Comparison of ENCODE assay signal across 25 cellular contexts in the genomic region with DNA sequence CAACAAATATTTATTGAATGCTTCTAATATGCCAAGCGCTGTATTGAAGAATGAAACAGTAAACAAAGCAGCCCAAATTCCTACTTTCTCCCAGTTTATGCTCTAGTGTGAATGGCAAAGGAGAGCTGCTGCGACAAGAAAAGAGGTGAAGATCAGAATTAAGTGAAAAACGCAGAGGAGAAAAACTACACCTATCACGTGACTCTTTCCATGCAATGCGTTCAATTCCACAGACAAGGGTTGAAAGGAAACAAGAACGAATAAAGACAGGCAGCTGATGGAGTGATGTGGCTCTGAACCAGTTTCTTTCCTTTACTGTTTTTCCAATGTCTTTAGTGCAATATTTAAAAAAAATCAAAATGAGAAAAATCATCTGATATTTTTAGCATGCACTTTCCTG. TPM values are rescaled to one million over a fixed set of nuclear protein-coding genes. Genes with fewer than 3 reads are reported as not detected.
DNase-seq lines count a peak whose midpoint lies in the region; ATAC-seq, FAIRE-seq and TF ChIP-seq lines count a peak whose summit lies in the region.
"Had no signal": no experiment of that assay in that cellular context is flagged by ENCODE, and none has a peak within 500 bp of the region (broad histone marks: within the 10 kb centered on the region; RNA-seq: fewer than 3 reads in every experiment).

No MANE protein-coding gene starts in this region.

- H3K18ac ChIP-seq in neuronal stem cell (ENCODE audit: low read length) = no peak overlapping the region

- H3K4me1 Mint-ChIP-seq in T-cell = no peaks in the 10 kb centered on the region
- H3K4me1 Mint-ChIP-seq in activated naive CD8-positive, alpha-beta T cell treated with anti-CD3 and anti-CD28 coated beads, Interleukin-2, amount 50 U/mL, for 24 hours = no peaks in the 10 kb centered on the region
- peaks cover 9% of the 10 kb centered on the region for H3K4me1 Mint-ChIP-seq in WTC11
- H3K4me1 Mint-ChIP-seq: CD14-positive monocyte had no signal

- no peak overlapping the region for H2BK5ac ChIP-seq in neuronal stem cell (ENCODE audit: low read length)

- no peak overlapping the region for H2BK15ac ChIP-seq in neuronal stem cell (ENCODE audit: low read length)

- no peak overlapping the region for H3K4me2 ChIP-seq in A549
- H3K4me2 ChIP-seq in neuronal stem cell (ENCODE audit: insufficient read depth, low read length, poor library complexity, severe bottlenecking) = no peak overlapping the region

- no peak for TF ChIP-seq EP300 in A549 (IDR thresholded peaks at IDR 0.05)

- DNase-seq in A549 (ENCODE audit: low read depth in 1 of 2, low spot score in 1 of 2) (no peak), EL (peak; percentile 2), ascending aorta (ENCODE audit: low spot score in 2 of 2) (peak in 1 of 2 donors; percentile 11), superior temporal gyrus (ENCODE audit: extremely low spot score) (peak; percentile 39), T-cell (no peak), neuronal stem cell (ENCODE audit: low spot score) (no peak), WTC11 (ENCODE audit: low spot score) (no peak)
- DNase-seq in activated naive CD8-positive, alpha-beta T cell treated with anti-CD3 and anti-CD28 coated beads, Interleukin-2, amount 50 U/mL, for 24 hours = no peak
- DNase-seq: CD8-positive, alpha-beta T cell; COR-L47; DMS153; DMS79 treated with DMSO at 0.1 percent for 48 hours; GDM1; HCEC 1CT; HFFc6; IMR-90 had no signal

- no peak overlapping the region for H2AFZ ChIP-seq in neuronal stem cell (ENCODE audit: low read length)

- H3K36me3 Mint-ChIP-seq in T-cell (no peaks in the 10 kb centered on the region), WTC11 (no peaks in the 10 kb centered on the region)
- no peaks in the 10 kb centered on the region for H3K36me3 Mint-ChIP-seq in activated naive CD8-positive, alpha-beta T cell treated with anti-CD3 and anti-CD28 coated beads, Interleukin-2, amount 50 U/mL, for 24 hours (ENCODE audit: low read depth)
- H3K36me3 Mint-ChIP-seq: CD14-positive monocyte; CD8-positive, alpha-beta T cell had no signal

- H3K27me3 ChIP-seq in ascending aorta (no peaks in the 10 kb centered on the region), neuronal stem cell (ENCODE audit: control insufficient read depth in 3 of 3, insufficient read depth in 3 of 3, low read depth in 1 of 3, low read length in 3 of 3) (no peaks in the 10 kb centered on the region)

- H3K9me3 ChIP-seq in A549 (no peaks in the 10 kb centered on the region), ascending aorta (no peaks in the 10 kb centered on the region), neuronal stem cell (replicated peaks in 1 of 2; ENCODE audit: control insufficient read depth in 2 of 2, insufficient read depth in 1 of 2, low read depth in 1 of 2, low read length in 2 of 2) (no peaks in the 10 kb centered on the region)

- intact Hi-C loops in ascending aorta (cut with DNase I) = loop anchor here (2.0 kb wide), 1 partner anchor 64 kb away; no protein-coding TSS in a partner anchor

- no peak overlapping the region for H3K4me3 Mint-ChIP-seq in T-cell
- no peak overlapping the region for H3K4me3 Mint-ChIP-seq in activated naive CD8-positive, alpha-beta T cell treated with anti-CD3 and anti-CD28 coated beads, Interleukin-2, amount 50 U/mL, for 24 hours
- H3K4me3 Mint-ChIP-seq in WTC11 = no peak overlapping the region
- H3K4me3 Mint-ChIP-seq: CD14-positive monocyte; CD8-positive, alpha-beta T cell; HFFc6 had no signal

- POLR2A ChIA-PET in A549 (lab: Yijun Ruan, JAX) = no interaction called here
- POLR2A ChIA-PET in T-cell (lab: Charles Lee) = no interaction called here
- POLR2A ChIA-PET in WTC11 (lab: Charles Lee) = no interaction called here

- H3K36me3 ChIP-seq in ascending aorta (no peaks in the 10 kb centered on the region), neuronal stem cell (replicated peaks in 1 of 2; ENCODE audit: control insufficient read depth in 2 of 2, insufficient read depth in 2 of 2, low read length in 2 of 2) (no peaks in the 10 kb centered on the region)

- H3K27ac Mint-ChIP-seq in T-cell (no peak overlapping the region), WTC11 (no peak overlapping the region)
- no peak overlapping the region for H3K27ac Mint-ChIP-seq in activated naive CD8-positive, alpha-beta T cell treated with anti-CD3 and anti-CD28 coated beads, Interleukin-2, amount 50 U/mL, for 24 hours
- H3K27ac Mint-ChIP-seq: CD14-positive monocyte; CD8-positive, alpha-beta T cell; HFFc6 had no signal

- no peak for TF ChIP-seq RAD21 in A549 (conservative IDR thresholded peaks at IDR 0.05 in 1 of 2, IDR thresholded peaks at IDR 0.05 in 1 of 2)

- no peak overlapping the region for H3K23ac ChIP-seq in neuronal stem cell (ENCODE audit: low read depth, low read length, poor library complexity)

- no peaks in the 10 kb centered on the region for H3K79me1 ChIP-seq in neuronal stem cell (ENCODE audit: low read depth, low read length)

- no peak overlapping the region for H2BK120ac ChIP-seq in neuronal stem cell (ENCODE audit: low read depth, low read length)

- H3K9me3 Mint-ChIP-seq in T-cell = peaks cover 0 to 4% (median 2%) of the 10 kb centered on the region in 3 donors
- H3K9me3 Mint-ChIP-seq in activated naive CD8-positive, alpha-beta T cell treated with anti-CD3 and anti-CD28 coated beads, Interleukin-2, amount 50 U/mL, for 24 hours = peaks cover 6% of the 10 kb centered on the region
- H3K9me3 Mint-ChIP-seq in WTC11 = peaks cover 8% of the 10 kb centered on the region

- H3K14ac ChIP-seq in neuronal stem cell (ENCODE audit: low read length) = no peak overlapping the region

- H3K4me1 ChIP-seq in A549 (no peaks in the 10 kb centered on the region), ascending aorta (peaks cover 0 to 2% of the 10 kb centered on the region in 2 donors), neuronal stem cell (ENCODE audit: control insufficient read depth in 2 of 2, insufficient read depth in 1 of 2, low read depth in 1 of 2, low read length in 2 of 2) (no peaks in the 10 kb centered on the region)

- H4K8ac ChIP-seq in neuronal stem cell (ENCODE audit: low read depth, low read length) = no peak overlapping the region

- ATAC-seq in A549 (no peak), T-cell (replicated peaks in 1 of 4) (no peak), WTC11 (no peak)
- ATAC-seq in activated naive CD8-positive, alpha-beta T cell treated with anti-CD3 and anti-CD28 coated beads, Interleukin-2, amount 50 U/mL, for 24 hours = no peak
- ATAC-seq: CD8-positive, alpha-beta T cell had no signal

- no peak for FAIRE-seq in A549 (lab: Jason Lieb, UNC)
- FAIRE-seq: A204.1, D721Med, GM12892, GM19239 had no signal

- CTCF ChIA-PET in A549 (lab: Yijun Ruan, JAX) (interaction anchor here (1.0 to 1.3 kb wide), 2 partner anchors 8 to 406 kb away, joined by 3 to 4 read pairs; no protein-coding TSS in a partner anchor), T-cell (lab: Charles Lee) (no interaction called here), WTC11 (lab: Charles Lee) (interaction anchor here (0.9 to 2.2 kb wide), 5 partner anchors 15 to 406 kb away, joined by 3 to 8 read pairs (median 3); partner anchors contain the start of gene RYR2)

- H3K27me3 Mint-ChIP-seq in T-cell (no peaks in the 10 kb centered on the region), WTC11 (ENCODE audit: low read depth) (no peaks in the 10 kb centered on the region)
- H3K27me3 Mint-ChIP-seq in activated naive CD8-positive, alpha-beta T cell treated with anti-CD3 and anti-CD28 coated beads, Interleukin-2, amount 50 U/mL, for 24 hours = no peaks in the 10 kb centered on the region

- H3K9ac ChIP-seq in neuronal stem cell (ENCODE audit: low read depth, low read length, poor library complexity) = no peak overlapping the region

- 32% methylated on average over 6 of the region's 6 CpGs for whole genome bisulfite sequencing in A549 (ENCODE audit: missing lambda C conversion rate)
- WGBS in neuronal stem cell (ENCODE audit: extremely low coverage in 2 of 2, insufficient read length in 2 of 2, insufficient replicate concordance in 1 of 2), 2 donors = no CpG with 5 or more reads among the region's 6 CpGs

- no peak overlapping the region for H4K91ac ChIP-seq in neuronal stem cell (ENCODE audit: low read depth, low read length, poor library complexity)

- no peak overlapping the region for H2BK12ac ChIP-seq in neuronal stem cell (ENCODE audit: low read length)

- H3K4me3 ChIP-seq in A549 (no peak overlapping the region), ascending aorta (no peak overlapping the region), neuronal stem cell (ENCODE audit: low read length in 2 of 2) (no peak overlapping the region)

- TF ChIP-seq POLR2A in A549 (IDR thresholded peaks at IDR 0.05; ENCODE audit: low read length) = no peak

- no peak overlapping the region for H3K4ac ChIP-seq in neuronal stem cell (ENCODE audit: low read length)

- TF ChIP-seq CTCF in A549 (IDR thresholded peaks at IDR 0.05) (no peak), ascending aorta (IDR thresholded peaks at IDR 0.05) (no peak), WTC11 (IDR thresholded peaks at IDR 0.05) (no peak)

- no peak overlapping the region for H2AK5ac ChIP-seq in neuronal stem cell (ENCODE audit: low read depth, low read length)

- H3K27ac ChIP-seq in A549 (no peak overlapping the region), ascending aorta (peak overlapping the region; percentile 2 to 62), neuronal stem cell (replicated peaks; ENCODE audit: low read length) (no peak overlapping the region)
- H3K27ac ChIP-seq: HL-60 had no signal

TF ChIP-seq in A549, 52 proteins besides CTCF, POLR2A, EP300 and RAD21 (continues in another document):
- TF ChIP-seq RNF2 (IDR thresholded peaks at IDR 0.05; ENCODE audit: borderline replicate concordance, low read depth) (no peak), CHD2 (IDR thresholded peaks at IDR 0.05; ENCODE audit: low read length, partially characterized antibody) (no peak)

TF ChIP-seq in WTC11, 78 proteins besides CTCF, POLR2A, EP300 and RAD21 (continues in another document):
- TF ChIP-seq JUN (CRISPR knock-in tag; IDR thresholded peaks at IDR 0.05) (no peak), NFYB (CRISPR knock-in tag; conservative IDR thresholded peaks at IDR 0.05; ENCODE audit: low read depth) (no peak), TCF7 (CRISPR knock-in tag; IDR thresholded peaks at IDR 0.05; ENCODE audit: low read depth) (no peak)

RNA-seq across cellular contexts. Expression of gene MT1HL1, which starts 23.6 kb away (rescaled TPM):
- polyA plus RNA-seq in A549 (2011; rRNA removed) (not detected in 2 replicates), A549 (2017; fragmentation: RNase III; extraction: RNeasy Plus Mini Kit Qiagen cat#74134 plus additional on column Dnase treatment) (not detected in 3 replicates)
- not detected in 2 replicates for polyA plus RNA-seq in A549 (2012; cell fraction: cytosol; rRNA removed)
- not detected in 2 replicates for polyA plus RNA-seq in A549 (2012; cell fraction: nucleus; rRNA removed)
- not detected in 2 replicates for polyA minus RNA-seq in A549 (2011; rRNA and poly(A)+ RNA removed)
- total RNA-seq in ascending aorta (not detected), T-cell (not detected), WTC11 (2021) (not detected in 3 replicates)
- polyA plus RNA-seq in neuronal stem cell (2013, experiment 1 of 2) = not detected
- polyA plus RNA-seq in neuronal stem cell (2013, experiment 2 of 2) = not detected
- total RNA-seq: CD8-positive, alpha-beta T cell; H4; HFFc6; IMR-90 had no signal
- polyA plus RNA-seq: AG04450, BJ, CD14-positive monocyte, IMR-90 had no signal

Comparison
In these comparisons a context has a peak if more than half of its experiments do, and no peak if none do; other contexts are left out.
1. DNase-seq: peak in EL (single experiment) and superior temporal gyrus (single experiment); none in A549 (0 of 2), T-cell (0 of 34), neuronal stem cell (single experiment), activated naive CD8-positive, alpha-beta T cell treated with anti-CD3 and anti-CD28 coated beads, Interleukin-2, amount 50 U/mL, for 24 hours (single experiment) and WTC11 (single experiment).
2. H3K27ac ChIP-seq: peak in ascending aorta (2 of 2); none in A549 (0 of 2) and neuronal stem cell (single experiment).
3. CTCF ChIA-PET loops: an anchor here in A549 (1.0 to 1.3 kb wide) and WTC11 (0.9 to 2.2 kb wide); none called in T-cell.
4. Of the 8 proteins assayed by ChIP-seq in both WTC11 and A549: peak only in WTC11: none; only in A549: USF2; in both: none; in neither: 7.